Comparison of ENCODE assay signal across 8 cellular contexts in genomic region chr15:78764340-78765153, GRCh38. TPM values are rescaled to one million over a fixed set of nuclear protein-coding genes. Genes with fewer than 3 reads are reported as not detected.
A peak's percentile ranks its signal among the peaks of the same experiment; 100 is the strongest.
DNase-seq lines count a peak whose midpoint lies in the region; ATAC-seq and TF ChIP-seq lines count a peak whose summit lies in the region.
"Not testable (repeated sequence)": the region's sequence is repeated elsewhere in the genome, so short reads cannot be mapped to it uniquely, and the experiment has no call there.

No MANE protein-coding gene starts in this region.

- H3K9me2 ChIP-seq in GM23338 (ENCODE audit: insufficient read depth) = not testable (repeated sequence)

- H3K36me3 Mint-ChIP-seq in GM23338 (ENCODE audit: low read depth); WTC11; neural crest cell (ENCODE audit: low read depth): not testable (repeated sequence)

- not testable (repeated sequence) for H3K9me3 ChIP-seq in sigmoid colon; aorta (ENCODE audit: control insufficient read depth, low read length)

- DNase-seq in GM23338 (ENCODE audit: low spot score); Right ventricle myocardium superior; neural crest cell (ENCODE audit: low read depth, low spot score): not testable (repeated sequence)
- DNase-seq in NCI-H510A treated with DMSO at 0.1 percent for 48 hours (lab: John Stamatoyannopoulos, UW) (peak; percentile 5), WTC11 (ENCODE audit: low spot score) (peak; percentile 9), left lobe of liver (ENCODE audit: low spot score) (peak; percentile 40), sigmoid colon (peak; percentile 53), aorta (peak; percentile 31 to 43)

- POLR2A ChIA-PET in WTC11 (lab: Charles Lee) = not testable (repeated sequence)

- not testable (repeated sequence) for TF ChIP-seq EP300 in sigmoid colon (IDR thresholded peaks at IDR 0.05)

- intact Hi-C loops in Right ventricle myocardium superior (cut with DNase I) = not testable (repeated sequence)
- intact Hi-C loops in sigmoid colon (cut with DNase I) (loop anchor here (5.0 kb wide), 1 partner anchor 108 kb away; the partner anchor contains the start of gene MORF4L1), aorta (cut with DNase I) (loop anchor here in 1 of 2 donors (5.0 kb wide), 1 partner anchor 43 kb away; no protein-coding TSS in a partner anchor)

- H3K4me1 ChIP-seq in GM23338 (ENCODE audit: insufficient read depth); aorta (ENCODE audit: control insufficient read depth in 1 of 2, insufficient read depth in 2 of 2, low read length in 2 of 2): not testable (repeated sequence)
- H3K4me1 ChIP-seq in sigmoid colon = peaks cover 0 to 15% (median 9%) of the 10 kb centered on the region in 4 donors

- H3K9me3 Mint-ChIP-seq in GM23338, WTC11, neural crest cell: not testable (repeated sequence)

- H2AFZ ChIP-seq in GM23338 = not testable (repeated sequence)

- H3F3A ChIP-seq in GM23338 (replicated peaks; ENCODE audit: low read depth) = not testable (repeated sequence)

- H3K27me3 ChIP-seq in GM23338 (ENCODE audit: insufficient read depth); sigmoid colon; aorta (ENCODE audit: control insufficient read depth in 1 of 2, insufficient read depth in 2 of 2, low read length in 1 of 2): not testable (repeated sequence)

- CTCF ChIA-PET in WTC11 (lab: Charles Lee) = interaction anchor here (0.6 to 2.1 kb wide), 6 partner anchors 8 to 104 kb away, joined by 3 to 7 read pairs (median 6); partner anchors contain the start of gene ADAMTS7

- not testable (repeated sequence) for TF ChIP-seq POLR2A in sigmoid colon (IDR thresholded peaks at IDR 0.05)

- H3K4me3 ChIP-seq in GM23338; sigmoid colon; aorta (ENCODE audit: low read length in 2 of 2): not testable (repeated sequence)

- not testable (repeated sequence) for H3K4me2 ChIP-seq in GM23338

- H3K4me3 Mint-ChIP-seq in GM23338, WTC11, neural crest cell: not testable (repeated sequence)

- not testable (repeated sequence) for TF ChIP-seq CTCF in GM23338 (conservative IDR thresholded peaks at IDR 0.05; ENCODE audit: low read depth in 2 of 2); WTC11 (IDR thresholded peaks at IDR 0.05); neural crest cell (conservative IDR thresholded peaks at IDR 0.05); sigmoid colon (IDR thresholded peaks at IDR 0.05)

- ATAC-seq in GM23338 (peak; percentile 5), Right ventricle myocardium superior (ENCODE audit: poor library complexity) (peak; percentile 4), left lobe of liver (peak; percentile 43)
- not testable (repeated sequence) for ATAC-seq in WTC11; aorta (ENCODE audit: low FRiP score)

- H3K27ac Mint-ChIP-seq in GM23338, WTC11: not testable (repeated sequence)
- peak overlapping the region; percentile 50 for H3K27ac Mint-ChIP-seq in neural crest cell (ENCODE audit: unreplicated experiment)

- H3K4me1 Mint-ChIP-seq in GM23338 (peaks cover 17% of the 10 kb centered on the region), WTC11 (peaks cover 18% of the 10 kb centered on the region)
- not testable (repeated sequence) for H3K4me1 Mint-ChIP-seq in neural crest cell

- H3K27me3 Mint-ChIP-seq in GM23338 (ENCODE audit: insufficient read depth, low read depth, poor library complexity) = peaks cover 11% of the 10 kb centered on the region
- H3K27me3 Mint-ChIP-seq in WTC11 (ENCODE audit: low read depth); neural crest cell (ENCODE audit: low read depth): not testable (repeated sequence)

- H3K79me2 ChIP-seq in GM23338 (replicated peaks; ENCODE audit: insufficient read depth) = not testable (repeated sequence)

- not testable (repeated sequence) for H3K36me3 ChIP-seq in GM23338 (ENCODE audit: insufficient read depth); sigmoid colon; aorta (ENCODE audit: control insufficient read depth in 1 of 2, insufficient read depth in 2 of 2, low read length in 1 of 2)

- not testable (repeated sequence) for H3K27ac ChIP-seq in GM23338 (ENCODE audit: low read depth); sigmoid colon; aorta (ENCODE audit: low read depth in 1 of 2, low read length in 2 of 2)

- WGBS in sigmoid colon, 2 donors = 62 to 90% methylated on average over 28 of the region's 28 CpGs
- WGBS in aorta, 2 donors = 95 to 96% methylated on average over 28 of the region's 28 CpGs

- H4K20me1 ChIP-seq in GM23338 (replicated peaks; ENCODE audit: insufficient read depth) = not testable (repeated sequence)

RNA-seq across cellular contexts. Expression of gene ADAMTS7, which starts 46.7 kb away (rescaled TPM):
- total RNA-seq in GM23338 (2014; rRNA removed; shearing (Covaris generic)) = 46.5 and 52.7 TPM in 2 replicates
- 11.2 and 11.6 TPM in 2 replicates for polyA plus RNA-seq in GM23338 (2016; fragmentation: Nextera tagmentation; extraction: Ambion mirVana)
- 66.5 to 70.3 TPM (median 67.1 TPM) in 3 replicates for total RNA-seq in WTC11 (2021)
- total RNA-seq in Right ventricle myocardium superior = 31.0 TPM
- 0.86 TPM for total RNA-seq in left lobe of liver
- total RNA-seq in neural crest cell = 62.9 and 68.2 TPM in 2 replicates
- 1 to 10 TPM; 1.6 to 8.3 (median 2.2) TPM for total RNA-seq in sigmoid colon
- 1 to 10 TPM in 1 of 3 donors, under 1 TPM in 1, not detected in 1; 0.23 to 1.9 TPM for polyA plus RNA-seq in sigmoid colon
- 10 to 100 TPM; 14.7 to 23.9 TPM for total RNA-seq in aorta
- 10 to 100 TPM in 1 of 2 donors, 1 to 10 TPM in 1; 3.9 to 30.0 TPM for polyA plus RNA-seq in aorta
